ENCODE assay signal across 11 cellular contexts in the genomic region with DNA sequence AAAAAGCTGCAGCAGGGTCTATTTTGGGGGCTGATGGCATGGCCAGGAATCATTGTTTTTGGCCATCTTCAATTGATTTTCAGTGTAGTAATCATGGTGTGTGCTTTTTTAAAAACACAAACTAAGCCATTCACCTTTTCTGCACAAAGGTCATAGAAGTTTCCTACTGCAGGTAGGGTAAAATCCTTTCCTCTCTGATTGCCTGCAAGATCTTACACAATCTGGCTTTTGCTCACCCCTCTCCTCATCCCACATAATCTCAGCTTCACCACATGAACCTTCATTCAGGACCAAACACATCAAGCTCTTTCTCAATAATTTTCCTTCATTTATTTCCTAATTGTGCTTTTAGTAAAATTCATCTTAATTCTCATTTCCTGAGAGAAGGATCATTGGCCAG. TPM values are rescaled to one million over a fixed set of nuclear protein-coding genes. Genes with fewer than 3 reads are reported as not detected.
DNase-seq lines count a peak whose midpoint lies in the region; ATAC-seq and TF ChIP-seq lines count a peak whose summit lies in the region.
"Had no signal": no experiment of that assay in that cellular context is flagged by ENCODE, and none has a peak within 500 bp of the region (broad histone marks: within the 10 kb centered on the region; RNA-seq: fewer than 3 reads in every experiment).

No MANE protein-coding gene starts in this region.

- H3K79me2 ChIP-seq in GM23338 (replicated peaks; ENCODE audit: insufficient read depth), result no peaks in the 10 kb centered on the region

- H3K36me3 ChIP-seq in GM23338 (ENCODE audit: insufficient read depth), result peaks cover 4% of the 10 kb centered on the region; the same call in 1 of the 2 replicates
- H3K36me3 ChIP-seq in neutrophil, result no peaks in the 10 kb centered on the region
- H3K36me3 ChIP-seq: ovary had no signal

- H3K4me3 ChIP-seq in GM23338 (no peak overlapping the region), neutrophil (ENCODE audit: low read depth in 1 of 2, low read length in 1 of 2) (no peak overlapping the region)
- H3K4me3 ChIP-seq: ovary had no signal

- H3K4me3 Mint-ChIP-seq in GM23338, result no peak overlapping the region

- H3K4me1 ChIP-seq in GM23338 (ENCODE audit: insufficient read depth), result 0 out of 2 replicates have a peak, but pooled peaks cover 5% of the 10 kb centered on the region
- peaks cover 32 to 35% of the 10 kb centered on the region in 2 experiments for H3K4me1 ChIP-seq in neutrophil (ENCODE audit: control insufficient read depth in 1 of 2, insufficient read depth in 1 of 2, low read depth in 1 of 2, low read length in 1 of 2)

- no peak for TF ChIP-seq POLR2A in GM18505 (IDR thresholded peaks at IDR 0.05; ENCODE audit: borderline replicate concordance, extremely low read depth, insufficient read depth, insufficient read length)

- DNase-seq in GM23338 (ENCODE audit: low spot score) (no peak), Kasumi-1 (lab: John Stamatoyannopoulos, UW) (no peak)
- DNase-seq in activated naive CD4-positive, alpha-beta T cell treated with anti-CD3 and anti-CD28 coated beads, Interleukin-2, amount 50 U/mL, for 72 hours (ENCODE audit: low spot score in 2 of 2), result no peak
- no peak for DNase-seq in stimulated activated CD4-positive, alpha-beta T cell treated with anti-CD3 and anti-CD28 coated beads, Interleukin-4, amount 100 ng/mL, for 1 hour
- DNase-seq: NCI-H748 treated with DMSO at 0.1 percent for 48 hours, ovary had no signal

- H3K4me2 ChIP-seq in GM23338, result no peak overlapping the region

- TF ChIP-seq CTCF in GM23338 (conservative IDR thresholded peaks at IDR 0.05; ENCODE audit: low read depth in 2 of 2) (no peak), neutrophil (IDR thresholded peaks at IDR 0.05) (no peak)

- H3K9me3 Mint-ChIP-seq in GM23338, result peaks cover 12% of the 10 kb centered on the region
- peaks cover 22 to 25% of the 10 kb centered on the region in 2 donors for H3K9me3 Mint-ChIP-seq in activated naive CD4-positive, alpha-beta T cell treated with anti-CD3 and anti-CD28 coated beads, Interleukin-2, amount 50 U/mL, for 72 hours

- H3K27me3 Mint-ChIP-seq in GM23338 (ENCODE audit: insufficient read depth, low read depth, poor library complexity), result no peaks in the 10 kb centered on the region

- H3K36me3 Mint-ChIP-seq in GM23338 (ENCODE audit: low read depth), result peaks cover 2% of the 10 kb centered on the region; the same call in 2 of the 3 replicates
- peaks cover 36 to 65% of the 10 kb centered on the region in 2 donors for H3K36me3 Mint-ChIP-seq in activated naive CD4-positive, alpha-beta T cell treated with anti-CD3 and anti-CD28 coated beads, Interleukin-2, amount 50 U/mL, for 72 hours

- H3K9me2 ChIP-seq in GM23338 (ENCODE audit: insufficient read depth), result 0 out of 2 replicates have a peak, but pooled peaks cover 9% of the 10 kb centered on the region

- H3K27ac ChIP-seq in GM23338 (ENCODE audit: low read depth) (no peak overlapping the region), neutrophil (peak overlapping the region; percentile 75)
- H3K27ac ChIP-seq: VCaP had no signal

- H3K9me3 ChIP-seq in neutrophil, result peaks cover 4% of the 10 kb centered on the region
- H3K9me3 ChIP-seq: ovary had no signal

- no peaks in the 10 kb centered on the region for H3F3A ChIP-seq in GM23338 (replicated peaks; ENCODE audit: low read depth)

- peak; percentile 11 for ATAC-seq in GM18505 (IDR thresholded peaks at IDR 0.05; ENCODE audit: unreplicated experiment)
- ATAC-seq in GM23338, result no peak
- ATAC-seq in activated naive CD4-positive, alpha-beta T cell treated with anti-CD3 and anti-CD28 coated beads, Interleukin-2, amount 50 U/mL, for 72 hours, result peak; percentile 35 to 43
- ATAC-seq in HG03571 (IDR thresholded peaks at IDR 0.05; ENCODE audit: unreplicated experiment), result no peak
- ATAC-seq in HG02870 (IDR thresholded peaks at IDR 0.05; ENCODE audit: unreplicated experiment), result no peak

- H4K20me1 ChIP-seq in GM23338 (replicated peaks; ENCODE audit: insufficient read depth), result no peaks in the 10 kb centered on the region

- H3K27me3 ChIP-seq in GM23338 (ENCODE audit: insufficient read depth) (no peaks in the 10 kb centered on the region), neutrophil (no peaks in the 10 kb centered on the region)
- H3K27me3 ChIP-seq: ovary had no signal

- H3K4me1 Mint-ChIP-seq in GM23338, result peaks cover 5% of the 10 kb centered on the region; the same call in 2 of the 3 replicates

- no peak overlapping the region for H3K27ac Mint-ChIP-seq in GM23338
- peak overlapping the region; percentile 88 to 99 for H3K27ac Mint-ChIP-seq in activated naive CD4-positive, alpha-beta T cell treated with anti-CD3 and anti-CD28 coated beads, Interleukin-2, amount 50 U/mL, for 72 hours

- peak overlapping the region; percentile 41 for H2AFZ ChIP-seq in GM23338

TF ChIP-seq in GM23338, 12 proteins besides CTCF, POLR2A, EP300 and RAD21 (continues in another document):
- TF ChIP-seq ZNF114 (CRISPR knock-in tag; IDR thresholded peaks at IDR 0.05) (no peak), CREB1 (CRISPR knock-in tag; IDR thresholded peaks at IDR 0.05; ENCODE audit: low read depth) (no peak), ZNF331 (CRISPR knock-in tag; IDR thresholded peaks at IDR 0.05; ENCODE audit: low read depth) (no peak), JUNB (IDR thresholded peaks at IDR 0.05; ENCODE audit: unreplicated experiment) (no peak), STAT1 (IDR thresholded peaks at IDR 0.05; ENCODE audit: unreplicated experiment) (no peak), EZH2 (IDR thresholded peaks at IDR 0.05; ENCODE audit: low read depth, unreplicated experiment) (no peak), NANOG (IDR thresholded peaks at IDR 0.05; ENCODE audit: borderline replicate concordance) (no peak)
- TF ChIP-seq, protein P1, sequence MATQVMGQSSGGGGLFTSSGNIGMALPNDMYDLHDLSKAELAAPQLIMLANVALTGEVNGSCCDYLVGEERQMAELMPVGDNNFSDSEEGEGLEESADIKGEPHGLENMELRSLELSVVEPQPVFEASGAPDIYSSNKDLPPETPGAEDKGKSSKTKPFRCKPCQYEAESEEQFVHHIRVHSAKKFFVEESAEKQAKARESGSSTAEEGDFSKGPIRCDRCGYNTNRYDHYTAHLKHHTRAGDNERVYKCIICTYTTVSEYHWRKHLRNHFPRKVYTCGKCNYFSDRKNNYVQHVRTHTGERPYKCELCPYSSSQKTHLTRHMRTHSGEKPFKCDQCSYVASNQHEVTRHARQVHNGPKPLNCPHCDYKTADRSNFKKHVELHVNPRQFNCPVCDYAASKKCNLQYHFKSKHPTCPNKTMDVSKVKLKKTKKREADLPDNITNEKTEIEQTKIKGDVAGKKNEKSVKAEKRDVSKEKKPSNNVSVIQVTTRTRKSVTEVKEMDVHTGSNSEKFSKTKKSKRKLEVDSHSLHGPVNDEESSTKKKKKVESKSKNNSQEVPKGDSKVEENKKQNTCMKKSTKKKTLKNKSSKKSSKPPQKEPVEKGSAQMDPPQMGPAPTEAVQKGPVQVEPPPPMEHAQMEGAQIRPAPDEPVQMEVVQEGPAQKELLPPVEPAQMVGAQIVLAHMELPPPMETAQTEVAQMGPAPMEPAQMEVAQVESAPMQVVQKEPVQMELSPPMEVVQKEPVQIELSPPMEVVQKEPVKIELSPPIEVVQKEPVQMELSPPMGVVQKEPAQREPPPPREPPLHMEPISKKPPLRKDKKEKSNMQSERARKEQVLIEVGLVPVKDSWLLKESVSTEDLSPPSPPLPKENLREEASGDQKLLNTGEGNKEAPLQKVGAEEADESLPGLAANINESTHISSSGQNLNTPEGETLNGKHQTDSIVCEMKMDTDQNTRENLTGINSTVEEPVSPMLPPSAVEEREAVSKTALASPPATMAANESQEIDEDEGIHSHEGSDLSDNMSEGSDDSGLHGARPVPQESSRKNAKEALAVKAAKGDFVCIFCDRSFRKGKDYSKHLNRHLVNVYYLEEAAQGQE (IDR thresholded peaks at IDR 0.05; ENCODE audit: unreplicated experiment), result no peak
- TF ChIP-seq, protein P2, sequence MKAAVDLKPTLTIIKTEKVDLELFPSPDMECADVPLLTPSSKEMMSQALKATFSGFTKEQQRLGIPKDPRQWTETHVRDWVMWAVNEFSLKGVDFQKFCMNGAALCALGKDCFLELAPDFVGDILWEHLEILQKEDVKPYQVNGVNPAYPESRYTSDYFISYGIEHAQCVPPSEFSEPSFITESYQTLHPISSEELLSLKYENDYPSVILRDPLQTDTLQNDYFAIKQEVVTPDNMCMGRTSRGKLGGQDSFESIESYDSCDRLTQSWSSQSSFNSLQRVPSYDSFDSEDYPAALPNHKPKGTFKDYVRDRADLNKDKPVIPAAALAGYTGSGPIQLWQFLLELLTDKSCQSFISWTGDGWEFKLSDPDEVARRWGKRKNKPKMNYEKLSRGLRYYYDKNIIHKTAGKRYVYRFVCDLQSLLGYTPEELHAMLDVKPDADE (IDR thresholded peaks at IDR 0.05), result no peak

RNA-seq across cellular contexts. Expression of gene GBP5, which starts 38.3 kb away (rescaled TPM):
- total RNA-seq in GM23338 (2014; rRNA removed; shearing (Covaris generic)), result not detected in 2 replicates
- polyA plus RNA-seq in GM23338 (2016; fragmentation: Nextera tagmentation; extraction: Ambion mirVana), result not detected in 2 replicates
- total RNA-seq in activated naive CD4-positive, alpha-beta T cell treated with anti-CD3 and anti-CD28 coated beads, Interleukin-2, amount 50 U/mL, for 72 hours, result 100 to 1,000 TPM in 1 of 2 donors, 10 to 100 TPM in 1; 86.8 to 151 TPM

RNA-seq across cellular contexts. Expression of gene GBP6, which starts 52.9 kb away (rescaled TPM):
- total RNA-seq in GM23338 (2014; rRNA removed; shearing (Covaris generic)), result not detected in 2 replicates
- polyA plus RNA-seq in GM23338 (2016; fragmentation: Nextera tagmentation; extraction: Ambion mirVana), result not detected in 2 replicates
- total RNA-seq in activated naive CD4-positive, alpha-beta T cell treated with anti-CD3 and anti-CD28 coated beads, Interleukin-2, amount 50 U/mL, for 72 hours, result under 1 TPM; 0.11 to 0.31 TPM

Comparison
In these comparisons a context has a peak if more than half of its experiments do, and no peak if none do; other contexts are left out.
1. ATAC-seq: peak in GM18505 (single experiment) and activated naive CD4-positive, alpha-beta T cell treated with anti-CD3 and anti-CD28 coated beads, Interleukin-2, amount 50 U/mL, for 72 hours (2 of 2); none in GM23338 (single experiment), HG03571 (single experiment) and HG02870 (single experiment).
2. RNA of gene GBP5, which starts 38.3 kb away (total RNA-seq): 86.8 to 151 TPM in activated naive CD4-positive, alpha-beta T cell treated with anti-CD3 and anti-CD28 coated beads, Interleukin-2, amount 50 U/mL, for 72 hours; not detected in GM23338; every median in the first group is over 10 times any median in the second.